1 cellular context compared by ENCODE assay signal in the genomic region with DNA sequence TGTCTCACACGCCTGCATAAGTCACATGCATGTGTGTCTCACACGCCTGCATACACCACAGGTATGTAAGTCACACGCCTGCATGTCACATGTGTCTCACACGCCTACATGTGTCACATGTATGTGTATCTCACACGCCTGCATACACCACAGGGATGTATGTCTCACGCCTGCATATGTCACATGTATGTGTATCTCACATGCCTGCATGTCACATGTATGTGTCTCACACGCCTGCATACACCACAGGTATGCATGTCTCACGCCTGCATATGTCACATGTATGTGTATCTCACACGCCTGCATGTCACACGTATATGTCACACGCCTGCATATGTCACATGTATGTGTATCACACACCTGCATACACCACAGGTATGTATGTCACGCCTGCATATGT.
TF ChIP-seq lines count a peak whose summit lies in the region.

No MANE protein-coding gene starts in this region.

TF ChIP-seq in HepG2, 621 proteins besides CTCF, POLR2A, EP300 and RAD21:
- TF ChIP-seq HOXA7 (CRISPR knock-in tag; IDR thresholded peaks at IDR 0.05), result 0 out of 2 replicates have a peak, but pooled peaks have one; percentile 12
- TF ChIP-seq ZNF878 (CRISPR knock-in tag; IDR thresholded peaks at IDR 0.05), result no peak
- TF ChIP-seq, protein P1, sequence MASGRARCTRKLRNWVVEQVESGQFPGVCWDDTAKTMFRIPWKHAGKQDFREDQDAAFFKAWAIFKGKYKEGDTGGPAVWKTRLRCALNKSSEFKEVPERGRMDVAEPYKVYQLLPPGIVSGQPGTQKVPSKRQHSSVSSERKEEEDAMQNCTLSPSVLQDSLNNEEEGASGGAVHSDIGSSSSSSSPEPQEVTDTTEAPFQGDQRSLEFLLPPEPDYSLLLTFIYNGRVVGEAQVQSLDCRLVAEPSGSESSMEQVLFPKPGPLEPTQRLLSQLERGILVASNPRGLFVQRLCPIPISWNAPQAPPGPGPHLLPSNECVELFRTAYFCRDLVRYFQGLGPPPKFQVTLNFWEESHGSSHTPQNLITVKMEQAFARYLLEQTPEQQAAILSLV (CRISPR knock-in tag; IDR thresholded peaks at IDR 0.05; ENCODE audit: borderline replicate concordance), result 0 out of 2 replicates have a peak, but pooled peaks have one; percentile 38
- TF ChIP-seq, protein P2, sequence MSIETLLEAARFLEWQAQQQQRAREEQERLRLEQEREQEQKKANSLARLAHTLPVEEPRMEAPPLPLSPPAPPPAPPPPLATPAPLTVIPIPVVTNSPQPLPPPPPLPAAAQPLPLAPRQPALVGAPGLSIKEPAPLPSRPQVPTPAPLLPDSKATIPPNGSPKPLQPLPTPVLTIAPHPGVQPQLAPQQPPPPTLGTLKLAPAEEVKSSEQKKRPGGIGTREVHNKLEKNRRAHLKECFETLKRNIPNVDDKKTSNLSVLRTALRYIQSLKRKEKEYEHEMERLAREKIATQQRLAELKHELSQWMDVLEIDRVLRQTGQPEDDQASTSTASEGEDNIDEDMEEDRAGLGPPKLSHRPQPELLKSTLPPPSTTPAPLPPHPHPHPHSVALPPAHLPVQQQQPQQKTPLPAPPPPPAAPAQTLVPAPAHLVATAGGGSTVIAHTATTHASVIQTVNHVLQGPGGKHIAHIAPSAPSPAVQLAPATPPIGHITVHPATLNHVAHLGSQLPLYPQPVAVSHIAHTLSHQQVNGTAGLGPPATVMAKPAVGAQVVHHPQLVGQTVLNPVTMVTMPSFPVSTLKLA (IDR thresholded peaks at IDR 0.05), result peak; percentile 94
- peak; percentile 4; the same call in 1 of the 2 replicates for TF ChIP-seq CREB1 (IDR thresholded peaks at IDR 0.05)
- TF ChIP-seq CREB1 (CRISPR knock-in tag; IDR thresholded peaks at IDR 0.05), result no peak
- no peak for TF ChIP-seq KDM4B (CRISPR knock-in tag; IDR thresholded peaks at IDR 0.05)
- no peak for TF ChIP-seq NR3C1 (CRISPR knock-in tag; IDR thresholded peaks at IDR 0.05)
- TF ChIP-seq, protein P3, sequence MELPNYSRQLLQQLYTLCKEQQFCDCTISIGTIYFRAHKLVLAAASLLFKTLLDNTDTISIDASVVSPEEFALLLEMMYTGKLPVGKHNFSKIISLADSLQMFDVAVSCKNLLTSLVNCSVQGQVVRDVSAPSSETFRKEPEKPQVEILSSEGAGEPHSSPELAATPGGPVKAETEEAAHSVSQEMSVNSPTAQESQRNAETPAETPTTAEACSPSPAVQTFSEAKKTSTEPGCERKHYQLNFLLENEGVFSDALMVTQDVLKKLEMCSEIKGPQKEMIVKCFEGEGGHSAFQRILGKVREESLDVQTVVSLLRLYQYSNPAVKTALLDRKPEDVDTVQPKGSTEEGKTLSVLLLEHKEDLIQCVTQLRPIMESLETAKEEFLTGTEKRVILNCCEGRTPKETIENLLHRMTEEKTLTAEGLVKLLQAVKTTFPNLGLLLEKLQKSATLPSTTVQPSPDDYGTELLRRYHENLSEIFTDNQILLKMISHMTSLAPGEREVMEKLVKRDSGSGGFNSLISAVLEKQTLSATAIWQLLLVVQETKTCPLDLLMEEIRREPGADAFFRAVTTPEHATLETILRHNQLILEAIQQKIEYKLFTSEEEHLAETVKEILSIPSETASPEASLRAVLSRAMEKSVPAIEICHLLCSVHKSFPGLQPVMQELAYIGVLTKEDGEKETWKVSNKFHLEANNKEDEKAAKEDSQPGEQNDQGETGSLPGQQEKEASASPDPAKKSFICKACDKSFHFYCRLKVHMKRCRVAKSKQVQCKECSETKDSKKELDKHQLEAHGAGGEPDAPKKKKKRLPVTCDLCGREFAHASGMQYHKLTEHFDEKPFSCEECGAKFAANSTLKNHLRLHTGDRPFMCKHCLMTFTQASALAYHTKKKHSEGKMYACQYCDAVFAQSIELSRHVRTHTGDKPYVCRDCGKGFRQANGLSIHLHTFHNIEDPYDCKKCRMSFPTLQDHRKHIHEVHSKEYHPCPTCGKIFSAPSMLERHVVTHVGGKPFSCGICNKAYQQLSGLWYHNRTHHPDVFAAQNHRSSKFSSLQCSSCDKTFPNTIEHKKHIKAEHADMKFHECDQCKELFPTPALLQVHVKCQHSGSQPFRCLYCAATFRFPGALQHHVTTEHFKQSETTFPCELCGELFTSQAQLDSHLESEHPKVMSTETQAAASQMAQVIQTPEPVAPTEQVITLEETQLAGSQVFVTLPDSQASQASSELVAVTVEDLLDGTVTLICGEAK (IDR thresholded peaks at IDR 0.05), result no peak
- TF ChIP-seq, protein P3 (CRISPR knock-in tag; IDR thresholded peaks at IDR 0.05), result 0 out of 2 replicates have a peak, but pooled peaks have one; percentile 19
